ENCODE assay signal across 7 cellular contexts in the genomic region with DNA sequence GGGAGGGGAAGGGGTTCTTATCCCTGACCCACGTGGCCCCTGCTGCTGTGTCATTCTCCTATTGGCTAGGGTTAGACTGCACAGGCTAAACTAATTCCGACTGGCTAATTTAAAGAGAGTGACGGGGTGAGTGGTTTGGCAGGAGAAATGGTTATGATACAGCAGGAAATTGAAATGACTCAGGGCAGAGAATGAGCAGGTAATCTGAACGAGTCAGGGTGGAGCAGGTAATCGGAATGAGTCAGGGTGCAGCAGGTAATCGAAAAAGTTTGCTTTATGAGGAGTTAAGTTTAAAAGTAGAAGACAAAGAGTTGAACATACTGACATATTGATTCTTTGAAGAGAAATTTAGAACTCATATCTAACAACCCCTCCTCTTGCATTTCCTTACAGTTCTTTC. TPM values are rescaled to one million over a fixed set of nuclear protein-coding genes. Genes with fewer than 3 reads are reported as not detected.
A peak's percentile ranks its signal among the peaks of the same experiment; 100 is the strongest.
DNase-seq lines count a peak whose midpoint lies in the region; ATAC-seq and TF ChIP-seq lines count a peak whose summit lies in the region.
"Not testable (repeated sequence)": the region's sequence is repeated elsewhere in the genome, so short reads cannot be mapped to it uniquely, and the experiment has no call there.

No MANE protein-coding gene starts in this region.

- H3K4me1 Mint-ChIP-seq in activated CD4-positive, alpha-beta memory T cell treated with anti-CD3 and anti-CD28 coated beads for 36 hours (ENCODE audit: low read depth); MCF 10A (ENCODE audit: insufficient read depth, unreplicated experiment); stimulated activated effector memory CD8-positive, alpha-beta T cell treated with anti-CD3 and anti-CD28 coated beads, Interleukin-12 subunit alpha, Interleukin-12 subunit beta, amount 100 ng/mL, for 72 hours: not testable (repeated sequence)

- H3K27ac Mint-ChIP-seq in activated CD4-positive, alpha-beta memory T cell treated with anti-CD3 and anti-CD28 coated beads for 36 hours; stimulated activated effector memory CD8-positive, alpha-beta T cell treated with anti-CD3 and anti-CD28 coated beads, Interleukin-12 subunit alpha, Interleukin-12 subunit beta, amount 100 ng/mL, for 72 hours: not testable (repeated sequence)
- H3K27ac Mint-ChIP-seq in MCF 10A (ENCODE audit: low read depth, unreplicated experiment), result peak overlapping the region; percentile 11

- not testable (repeated sequence) for H3K9me3 ChIP-seq in PC-3 (ENCODE audit: low read length)

- H3K27ac ChIP-seq in PC-3 (ENCODE audit: low read length), result not testable (repeated sequence)
- H3K27ac ChIP-seq in epithelial cell of prostate, result peak overlapping the region; percentile 48

- H3F3A ChIP-seq in PC-3 (ENCODE audit: low read length, unreplicated experiment), result not testable (repeated sequence)

- not testable (repeated sequence) for BruUV-seq in PC-3 (replicated peaks; lab: Mats Ljungman, UMichigan); MCF 10A (replicated peaks; lab: Mats Ljungman, UMichigan)

- not testable (repeated sequence) for H3K27me3 ChIP-seq in PC-3 (ENCODE audit: low read length)

- not testable (repeated sequence) for TF ChIP-seq CTCF in PC-3 (conservative IDR thresholded peaks at IDR 0.05; ENCODE audit: low read depth, low read length); MCF 10A (IDR thresholded peaks at IDR 0.05; ENCODE audit: unreplicated experiment)

- ATAC-seq in PC-3, result not testable (repeated sequence)
- peak; percentile 56 for ATAC-seq in left colon
- peak; percentile 71 for ATAC-seq in stimulated activated effector memory CD8-positive, alpha-beta T cell treated with anti-CD3 and anti-CD28 coated beads, Interleukin-12 subunit alpha, Interleukin-12 subunit beta, amount 100 ng/mL, for 72 hours

- intact Hi-C loops in PC-3 (cut with micrococcal nuclease); MCF 10A (cut with micrococcal nuclease); left colon (cut with DNase I, micrococcal nuclease): not testable (repeated sequence)
- intact Hi-C loops in activated CD4-positive, alpha-beta memory T cell treated with anti-CD3 and anti-CD28 coated beads for 36 hours (cut with micrococcal nuclease), result loop anchor here (5.0 kb wide), 1 partner anchor 32 kb away; no protein-coding TSS in a partner anchor

- H3K36me3 ChIP-seq in PC-3 (ENCODE audit: low read depth, low read length), result not testable (repeated sequence)

- not testable (repeated sequence) for H3K9ac ChIP-seq in PC-3 (ENCODE audit: low read length)

- not testable (repeated sequence) for H3K79me2 ChIP-seq in PC-3 (ENCODE audit: low read length)

- H3K27me3 Mint-ChIP-seq in activated CD4-positive, alpha-beta memory T cell treated with anti-CD3 and anti-CD28 coated beads for 36 hours; MCF 10A (ENCODE audit: insufficient read depth, unreplicated experiment): not testable (repeated sequence)

- not testable (repeated sequence) for H3K4me3 ChIP-seq in PC-3 (ENCODE audit: low read length)

- CTCF ChIA-PET in PC-3 (lab: Charles Lee); activated CD4-positive, alpha-beta memory T cell treated with anti-CD3 and anti-CD28 coated beads for 36 hours (lab: Charles Lee); MCF 10A (lab: Yijun Ruan, JAX): not testable (repeated sequence)

- not testable (repeated sequence) for H3K36me3 Mint-ChIP-seq in activated CD4-positive, alpha-beta memory T cell treated with anti-CD3 and anti-CD28 coated beads for 36 hours; MCF 10A (ENCODE audit: insufficient read depth, unreplicated experiment); stimulated activated effector memory CD8-positive, alpha-beta T cell treated with anti-CD3 and anti-CD28 coated beads, Interleukin-12 subunit alpha, Interleukin-12 subunit beta, amount 100 ng/mL, for 72 hours

- DNase-seq in A172 (ENCODE audit: low spot score) (peak; percentile 10), PC-3 (peak; percentile 30), MCF 10A (ENCODE audit: unreplicated experiment) (peak; percentile 20), epithelial cell of prostate (ENCODE audit: low read depth, low spot score) (peak; percentile 6)
- peak; percentile 31 for DNase-seq in activated CD4-positive, alpha-beta memory T cell treated with anti-CD3 and anti-CD28 coated beads for 36 hours
- not testable (repeated sequence) for DNase-seq in left colon; stimulated activated effector memory CD8-positive, alpha-beta T cell treated with anti-CD3 and anti-CD28 coated beads, Interleukin-12 subunit alpha, Interleukin-12 subunit beta, amount 100 ng/mL, for 72 hours (ENCODE audit: low spot score in 2 of 2)

- H3K4me1 ChIP-seq in PC-3 (ENCODE audit: insufficient read depth, low read length), result not testable (repeated sequence)

- H3K4me3 Mint-ChIP-seq in activated CD4-positive, alpha-beta memory T cell treated with anti-CD3 and anti-CD28 coated beads for 36 hours; MCF 10A (ENCODE audit: unreplicated experiment); stimulated activated effector memory CD8-positive, alpha-beta T cell treated with anti-CD3 and anti-CD28 coated beads, Interleukin-12 subunit alpha, Interleukin-12 subunit beta, amount 100 ng/mL, for 72 hours: not testable (repeated sequence)

- POLR2A ChIA-PET in PC-3 (lab: Charles Lee; ENCODE audit: unreplicated experiment); activated CD4-positive, alpha-beta memory T cell treated with anti-CD3 and anti-CD28 coated beads for 36 hours (lab: Charles Lee); MCF 10A (lab: Yijun Ruan, JAX): not testable (repeated sequence)

- H4K20me1 ChIP-seq in PC-3 (ENCODE audit: low read length), result not testable (repeated sequence)

- not testable (repeated sequence) for H3K9me2 ChIP-seq in PC-3 (replicated peaks; ENCODE audit: low read length)

- not testable (repeated sequence) for H3K4me2 ChIP-seq in PC-3 (ENCODE audit: low read length)

- H2AFZ ChIP-seq in PC-3 (ENCODE audit: low read length), result not testable (repeated sequence)

- not testable (repeated sequence) for H3K9me3 Mint-ChIP-seq in activated CD4-positive, alpha-beta memory T cell treated with anti-CD3 and anti-CD28 coated beads for 36 hours; stimulated activated effector memory CD8-positive, alpha-beta T cell treated with anti-CD3 and anti-CD28 coated beads, Interleukin-12 subunit alpha, Interleukin-12 subunit beta, amount 100 ng/mL, for 72 hours
- peaks cover 14% of the 10 kb centered on the region for H3K9me3 Mint-ChIP-seq in MCF 10A (ENCODE audit: unreplicated experiment)

RNA-seq across cellular contexts. Expression of a gene that starts 35.9 kb away (rescaled TPM):
- 4.2 and 4.4 TPM in 2 replicates for total RNA-seq in A172 (2014; rRNA removed; shearing (Covaris generic))
- total RNA-seq in PC-3 (2014; rRNA removed) (3.8 and 3.9 TPM in 2 replicates), MCF 10A (2022) (5.6 and 7.3 TPM in 2 replicates), left colon (1 to 10 TPM; 9.5 to 9.8 TPM)
- total RNA-seq in activated CD4-positive, alpha-beta memory T cell treated with anti-CD3 and anti-CD28 coated beads for 36 hours, result 1 to 10 TPM; 4.7 to 5.6 TPM
